Comparison of ENCODE assay signal across 24 cellular contexts in genomic region chr18:63817441-63818051, GRCh38. TPM values are rescaled to one million over a fixed set of nuclear protein-coding genes. Genes with fewer than 3 reads are reported as not detected.
DNase-seq lines count a peak whose midpoint lies in the region; ATAC-seq, FAIRE-seq and TF ChIP-seq lines count a peak whose summit lies in the region.
"Had no signal": no experiment of that assay in that cellular context is flagged by ENCODE, and none has a peak within 500 bp of the region (broad histone marks: within the 10 kb centered on the region; RNA-seq: fewer than 3 reads in every experiment).

No MANE protein-coding gene starts in this region.

- ATAC-seq in sciatic nerve = peak; percentile 58
- no peak for ATAC-seq in HG03432 (IDR thresholded peaks at IDR 0.05; ENCODE audit: unreplicated experiment)
- no peak for ATAC-seq in HG03135 (IDR thresholded peaks at IDR 0.05; ENCODE audit: unreplicated experiment)
- ATAC-seq in HG03108 (IDR thresholded peaks at IDR 0.05; ENCODE audit: unreplicated experiment) = no peak
- ATAC-seq in T-cell (replicated peaks in 1 of 4) = no peak
- ATAC-seq: activated T-helper 17 cell treated with anti-CD3 and anti-CD28 coated beads, Interleukin-2, amount 50 U/mL, for 72 hours had no signal

- H3K4me1 Mint-ChIP-seq in T-cell = no peaks in the 10 kb centered on the region
- H3K4me1 Mint-ChIP-seq: activated T-helper 17 cell treated with anti-CD3 and anti-CD28 coated beads, Interleukin-2, amount 50 U/mL, for 72 hours; neural progenitor cell had no signal

- DNase-seq in D721Med (ENCODE audit: insufficient read length, low spot score) (no peak), RWPE1 (ENCODE audit: low spot score) (no peak), fibroblast of pulmonary artery (ENCODE audit: low read depth) (peak; percentile 43), sciatic nerve (ENCODE audit: low spot score) (no peak), T-cell (no peak)
- DNase-seq: C1 segment of cervical spinal cord; colonic mucosa; DMS79; KG1; mesendoderm; NCI-H1105; NCI-H774; right lobe of liver; stimulated activated CD4-positive, alpha-beta T cell treated with anti-CD3 and anti-CD28 coated beads, Interleukin-2, amount 100 ng/mL, for 48 hours; T-helper 1 cell; testis; WERI-Rb-1 had no signal

- intact Hi-C loops in sciatic nerve (cut with DNase I) = no loop called here

- FAIRE-seq in D721Med (lab: Jason Lieb, UNC) = peak; percentile 82
- FAIRE-seq: islet of Langerhans had no signal

- H3K9me3 Mint-ChIP-seq in T-cell = peaks cover 0 to 23% (median 12%) of the 10 kb centered on the region in 3 donors

- no peak overlapping the region for H3K4me3 Mint-ChIP-seq in T-cell
- H3K4me3 Mint-ChIP-seq: activated T-helper 17 cell treated with anti-CD3 and anti-CD28 coated beads, Interleukin-2, amount 50 U/mL, for 72 hours; neural progenitor cell had no signal

- POLR2A ChIA-PET in RWPE1 (lab: Yijun Ruan, JAX; ENCODE audit: low non-redundant PET) = no interaction called here
- POLR2A ChIA-PET in T-cell (lab: Charles Lee) = no interaction called here

- CTCF ChIA-PET in RWPE1 (lab: Yijun Ruan, JAX) = no interaction called here
- CTCF ChIA-PET in T-cell (lab: Charles Lee) = no interaction called here

- no peak for TF ChIP-seq CTCF in D721Med (IDR thresholded peaks at IDR 0.05; ENCODE audit: insufficient read depth, missing control alignments)
- TF ChIP-seq CTCF in RWPE1 (conservative IDR thresholded peaks at IDR 0.05; ENCODE audit: low read depth) = no peak
- no peak for TF ChIP-seq CTCF in fibroblast of pulmonary artery (IDR thresholded peaks at IDR 0.05; ENCODE audit: low read length, missing control alignments)

- no peaks in the 10 kb centered on the region for H3K36me3 Mint-ChIP-seq in T-cell
- H3K36me3 Mint-ChIP-seq: neural progenitor cell had no signal

- no peak overlapping the region for H3K4me3 ChIP-seq in fibroblast of pulmonary artery (replicated peaks; ENCODE audit: low read depth, low read length)
- H3K4me3 ChIP-seq: colonic mucosa, neural progenitor cell, right lobe of liver, testis had no signal

- peaks cover 16 to 19% of the 10 kb centered on the region in 2 donors for H3K27me3 Mint-ChIP-seq in T-cell

- H3K27ac Mint-ChIP-seq in T-cell = no peak overlapping the region
- H3K27ac Mint-ChIP-seq: activated T-helper 17 cell treated with anti-CD3 and anti-CD28 coated beads, Interleukin-2, amount 50 U/mL, for 72 hours; neural progenitor cell had no signal

- H3K27ac ChIP-seq in RWPE1 = peak overlapping the region; percentile 59
- H3K27ac ChIP-seq: colonic mucosa, neural progenitor cell, right lobe of liver, testis, WERI-Rb-1 had no signal

RNA-seq across cellular contexts. Expression of gene SERPINB7, which starts 42.3 kb away (rescaled TPM):
- total RNA-seq in sciatic nerve (0.53 TPM), T-cell (not detected)
- total RNA-seq: activated CD8-positive, alpha-beta memory T cell treated with anti-CD3 and anti-CD28 coated beads for 36 hours; activated T-helper 17 cell treated with anti-CD3 and anti-CD28 coated beads, Interleukin-2, amount 50 U/mL, for 72 hours; colonic mucosa; right lobe of liver had no signal
